In the genomic region with DNA sequence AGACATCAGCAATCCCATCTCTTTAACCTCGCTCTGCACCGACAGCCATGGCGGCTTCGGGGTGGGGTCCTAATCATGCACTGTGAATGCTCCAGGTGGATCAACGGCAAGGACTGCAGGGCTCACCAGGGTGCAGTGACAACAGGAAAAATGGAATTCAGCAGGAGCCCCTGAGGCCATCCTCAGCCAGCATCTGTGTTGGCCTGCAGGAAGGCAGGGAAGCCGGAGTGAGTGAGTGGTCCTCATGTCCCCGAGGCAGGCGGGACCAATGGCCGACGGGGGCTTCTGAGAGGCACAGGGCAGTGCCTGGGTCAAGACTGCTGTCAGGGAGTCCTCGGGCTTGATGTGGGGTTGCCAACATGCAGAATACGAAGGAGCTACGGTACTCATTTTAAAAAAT, we compare ENCODE assay signal across 25 cellular contexts.
DNase-seq lines count a peak whose midpoint lies in the region; ATAC-seq and TF ChIP-seq lines count a peak whose summit lies in the region.
"Had no signal": no experiment of that assay in that cellular context is flagged by ENCODE, and none has a peak within 500 bp of the region (broad histone marks: within the 10 kb centered on the region; RNA-seq: fewer than 3 reads in every experiment).

No MANE protein-coding gene starts in this region.

- peak overlapping the region; percentile 4 for H2BK5ac ChIP-seq in mesenchymal stem cell (ENCODE audit: low read depth, low read length, poor library complexity, severe bottlenecking)

- H2BK15ac ChIP-seq in mesenchymal stem cell (ENCODE audit: low read depth, poor library complexity, severe bottlenecking): no peak overlapping the region

- no peak overlapping the region for H2AK5ac ChIP-seq in mesenchymal stem cell (ENCODE audit: low read length, severe bottlenecking)

- TF ChIP-seq CTCF in adrenal gland (IDR thresholded peaks at IDR 0.05): no peak
- TF ChIP-seq CTCF in stomach (IDR thresholded peaks at IDR 0.05): no peak
- no peak for TF ChIP-seq CTCF in Caco-2 (IDR thresholded peaks at IDR 0.05; ENCODE audit: insufficient read depth in 1 of 2, low read depth in 1 of 2, low read length in 1 of 2, severe bottlenecking in 1 of 2, unreplicated experiment in 1 of 2)
- TF ChIP-seq CTCF in CD4-positive, alpha-beta T cell (IDR thresholded peaks at IDR 0.05): no peak

- no peaks in the 10 kb centered on the region for H3K9me3 Mint-ChIP-seq in Caco-2 (ENCODE audit: unreplicated experiment)
- H3K9me3 Mint-ChIP-seq in CD4-positive, alpha-beta T cell: no peaks in the 10 kb centered on the region
- H3K9me3 Mint-ChIP-seq: activated B cell treated with CpG ODN at 0.5 μM for 24 hours; activated naive CD8-positive, alpha-beta T cell treated with anti-CD3 and anti-CD28 coated beads, Interleukin-2, amount 50 U/mL, for 24 hours; central memory CD8-positive, alpha-beta T cell; T-cell had no signal

- 89 to 99% (median 97%) methylated on average over 12 to 13 of the region's 13 CpGs for WGBS in adrenal gland, 4 donors
- WGBS in mesenchymal stem cell: 97% methylated on average over 13 of the region's 13 CpGs
- WGBS in stomach, 5 donors: 87 to 97% (median 92%) methylated on average over 13 of the region's 13 CpGs

- no peak overlapping the region for H4K8ac ChIP-seq in mesenchymal stem cell (ENCODE audit: low read length)

- H3K36me3 ChIP-seq in adrenal gland (replicated peaks in 1 of 2) (peaks cover 0 to 35% of the 10 kb centered on the region in 2 donors), mesenchymal stem cell (ENCODE audit: control insufficient read depth in 1 of 2, insufficient read depth in 2 of 2, low read depth in 1 of 2, low read length in 2 of 2) (peaks cover 32 to 47% of the 10 kb centered on the region in 2 experiments), stomach (peaks cover 38 to 73% (median 62%) of the 10 kb centered on the region in 4 donors), Caco-2 (ENCODE audit: control insufficient read depth, insufficient read depth, low read length) (no peaks in the 10 kb centered on the region)

- H3K27ac ChIP-seq in adrenal gland (no peak overlapping the region), mesenchymal stem cell (ENCODE audit: low read length, poor library complexity, severe bottlenecking) (no peak overlapping the region), stomach (no peak overlapping the region)
- H3K27ac ChIP-seq in CD4-positive, alpha-beta T cell (ENCODE audit: low read depth, low read length): no peak overlapping the region
- H3K27ac ChIP-seq: SJSA1, skin epidermis had no signal

- H2AFZ ChIP-seq in mesenchymal stem cell (ENCODE audit: low read depth, low read length): no peak overlapping the region

- no peaks in the 10 kb centered on the region for H3K27me3 Mint-ChIP-seq in Caco-2 (ENCODE audit: insufficient read depth, unreplicated experiment)
- H3K27me3 Mint-ChIP-seq in CD4-positive, alpha-beta T cell: no peaks in the 10 kb centered on the region
- H3K27me3 Mint-ChIP-seq: activated B cell treated with CpG ODN at 0.5 μM for 24 hours; activated naive CD8-positive, alpha-beta T cell treated with anti-CD3 and anti-CD28 coated beads, Interleukin-2, amount 50 U/mL, for 24 hours; central memory CD8-positive, alpha-beta T cell; T-cell had no signal

- H3K4me3 ChIP-seq in adrenal gland: no peak overlapping the region
- H3K4me3 ChIP-seq in mesenchymal stem cell (ENCODE audit: insufficient read depth in 1 of 2, low read depth in 1 of 2, low read length in 2 of 2): no peak overlapping the region
- H3K4me3 ChIP-seq in stomach: no peak overlapping the region
- H3K4me3 ChIP-seq in Caco-2 (ENCODE audit: low read depth, low read length): no peak overlapping the region
- H3K4me3 ChIP-seq: dorsolateral prefrontal cortex, K562, SJSA1, skin epidermis had no signal

- POLR2A ChIA-PET in Caco-2 (lab: Charles Lee): no interaction called here
- POLR2A ChIA-PET in CD4-positive, alpha-beta T cell (lab: Charles Lee): no interaction called here

- no TSS peak for BruUV-seq in Caco-2 (replicated peaks; lab: Mats Ljungman, UMichigan)

- TF ChIP-seq POLR2A in adrenal gland (IDR thresholded peaks at IDR 0.05) (no peak), stomach (IDR thresholded peaks at IDR 0.05) (no peak)

- H3K4me1 Mint-ChIP-seq in Caco-2 (ENCODE audit: low read depth, unreplicated experiment): no peaks in the 10 kb centered on the region
- no peaks in the 10 kb centered on the region for H3K4me1 Mint-ChIP-seq in CD4-positive, alpha-beta T cell (ENCODE audit: low read depth)
- H3K4me1 Mint-ChIP-seq: activated B cell treated with CpG ODN at 0.5 μM for 24 hours; activated naive CD8-positive, alpha-beta T cell treated with anti-CD3 and anti-CD28 coated beads, Interleukin-2, amount 50 U/mL, for 24 hours had no signal

- no peaks in the 10 kb centered on the region for H3K27me3 ChIP-seq in adrenal gland
- H3K27me3 ChIP-seq in mesenchymal stem cell (ENCODE audit: control insufficient read depth in 1 of 2, insufficient read depth in 1 of 2, low read length in 2 of 2): no peaks in the 10 kb centered on the region
- H3K27me3 ChIP-seq in stomach: no peaks in the 10 kb centered on the region
- H3K27me3 ChIP-seq in Caco-2 (replicated peaks; ENCODE audit: control insufficient read depth, insufficient read depth, low read length): no peaks in the 10 kb centered on the region
- no peaks in the 10 kb centered on the region for H3K27me3 ChIP-seq in CD4-positive, alpha-beta T cell (ENCODE audit: control insufficient read depth, insufficient read depth, low read length)
- H3K27me3 ChIP-seq: BE2C, dorsolateral prefrontal cortex, SJSA1 had no signal

- no peak overlapping the region for H3K18ac ChIP-seq in mesenchymal stem cell (ENCODE audit: low read depth in 1 of 2, low read length in 2 of 2)

- intact Hi-C loops in adrenal gland (cut with DNase I): no loop called here
- intact Hi-C loops in stomach (cut with DNase I; ENCODE audit: low total_unique reads): no loop called here
- intact Hi-C loops in Caco-2 (cut with micrococcal nuclease; ENCODE audit: unreplicated experiment): no loop called here
- intact Hi-C loops in CD4-positive, alpha-beta T cell (cut with DNase I, micrococcal nuclease): no loop called here

- peaks cover 30% of the 10 kb centered on the region for H3K79me1 ChIP-seq in mesenchymal stem cell (replicated peaks; ENCODE audit: low read length, poor library complexity, severe bottlenecking)

- H3K4me3 Mint-ChIP-seq in Caco-2 (ENCODE audit: unreplicated experiment): no peak overlapping the region
- H3K4me3 Mint-ChIP-seq in CD4-positive, alpha-beta T cell: no peak overlapping the region
- H3K4me3 Mint-ChIP-seq: activated B cell treated with CpG ODN at 0.5 μM for 24 hours; activated naive CD8-positive, alpha-beta T cell treated with anti-CD3 and anti-CD28 coated beads, Interleukin-2, amount 50 U/mL, for 24 hours; central memory CD8-positive, alpha-beta T cell; T-cell had no signal

- H3K4me2 ChIP-seq in mesenchymal stem cell (ENCODE audit: low read length, poor library complexity, severe bottlenecking): no peak overlapping the region

- H3K14ac ChIP-seq in mesenchymal stem cell (ENCODE audit: low read length in 2 of 2): no peak overlapping the region

- no peak overlapping the region for H3K9ac ChIP-seq in mesenchymal stem cell (ENCODE audit: low read length)

- H3K36me3 Mint-ChIP-seq in Caco-2 (ENCODE audit: insufficient read depth, unreplicated experiment): no peaks in the 10 kb centered on the region
- H3K36me3 Mint-ChIP-seq in CD4-positive, alpha-beta T cell (ENCODE audit: low read depth): peaks cover 85% of the 10 kb centered on the region

- no peaks in the 10 kb centered on the region for H3K4me1 ChIP-seq in adrenal gland (replicated peaks in 1 of 2)
- H3K4me1 ChIP-seq in mesenchymal stem cell (ENCODE audit: control insufficient read depth, insufficient read depth, low read depth, low read length): peaks cover 2% of the 10 kb centered on the region
- H3K4me1 ChIP-seq in stomach: peaks cover 3 to 7% (median 5%) of the 10 kb centered on the region in 4 donors
- no peaks in the 10 kb centered on the region for H3K4me1 ChIP-seq in Caco-2
- H3K4me1 ChIP-seq: BE2C, SJSA1 had no signal

- H2BK12ac ChIP-seq in mesenchymal stem cell (ENCODE audit: low read length in 2 of 2): no peak overlapping the region

- no peak overlapping the region for H2BK120ac ChIP-seq in mesenchymal stem cell (ENCODE audit: low read depth, low read length)

- CTCF ChIA-PET in Caco-2 (lab: Charles Lee): no interaction called here
- CTCF ChIA-PET in CD4-positive, alpha-beta T cell (lab: Charles Lee): no interaction called here

- no peak overlapping the region for H4K91ac ChIP-seq in mesenchymal stem cell (ENCODE audit: low read length)

- H3K4ac ChIP-seq in mesenchymal stem cell (ENCODE audit: low read depth in 1 of 2, low read length in 2 of 2): no peak overlapping the region

- H3K23ac ChIP-seq in mesenchymal stem cell (ENCODE audit: low read length in 2 of 2): no peak overlapping the region

- H3K27ac Mint-ChIP-seq in Caco-2 (ENCODE audit: unreplicated experiment): no peak overlapping the region
- H3K27ac Mint-ChIP-seq in CD4-positive, alpha-beta T cell: no peak overlapping the region
- H3K27ac Mint-ChIP-seq: activated B cell treated with CpG ODN at 0.5 μM for 24 hours; activated naive CD8-positive, alpha-beta T cell treated with anti-CD3 and anti-CD28 coated beads, Interleukin-2, amount 50 U/mL, for 24 hours; T-cell had no signal

- peak; percentile 45 for DNase-seq in activated effector memory CD4-positive, alpha-beta T cell treated with anti-CD3 and anti-CD28 coated beads, Interleukin-2, amount 50 U/mL, for 16 hours
- DNase-seq in activated effector memory CD4-positive, alpha-beta T cell treated with Interleukin-2 at 50 U/mL for 16 hours: no peak
- DNase-seq in adrenal gland (peak in 5 of 7 donors; percentile 4 to 35 (median 10)), mesenchymal stem cell (no peak), stomach (peak; percentile 21), Caco-2 (no peak), DMS79 (lab: John Stamatoyannopoulos, UW) (no peak)
- no peak for DNase-seq in CD4-positive, alpha-beta T cell
- DNase-seq: activated B cell treated with CpG ODN at 0.5 μM for 24 hours; activated CD4-positive, alpha-beta T cell treated with anti-CD3 and anti-CD28 coated beads, Interleukin-2, amount 50 U/mL, for 1 hour; activated naive CD8-positive, alpha-beta T cell treated with anti-CD3 and anti-CD28 coated beads, Interleukin-2, amount 50 U/mL, for 24 hours; BE2C; DMS79 treated with DMSO at 0.1 percent for 48 hours; NCI-H1105 treated with DMSO at 0.1 percent for 48 hours; NCI-H2081; NCI-H446; NCI-H82; RPMI8226; stimulated activated CD8-positive, alpha-beta memory T cell treated with anti-CD3 and anti-CD28 coated beads, Interleukin-4, amount 100 ng/mL, for 48 hours; T-cell had no signal

- no peak for ATAC-seq in CD4-positive, alpha-beta T cell (ENCODE audit: poor library complexity)
- ATAC-seq: activated naive CD8-positive, alpha-beta T cell treated with anti-CD3 and anti-CD28 coated beads, Interleukin-2, amount 50 U/mL, for 24 hours; K562; T-cell had no signal

- H3K9me3 ChIP-seq in adrenal gland (replicated peaks in 1 of 3) (no peaks in the 10 kb centered on the region), mesenchymal stem cell (ENCODE audit: control insufficient read depth, low read length) (peaks cover 9% of the 10 kb centered on the region), stomach (peaks cover 0 to 9% (median 3%) of the 10 kb centered on the region in 4 donors), Caco-2 (no peaks in the 10 kb centered on the region)
- H3K9me3 ChIP-seq in CD4-positive, alpha-beta T cell (ENCODE audit: control insufficient read depth, low read length): peaks cover 6% of the 10 kb centered on the region

- no peak for TF ChIP-seq EP300 in stomach (IDR thresholded peaks at IDR 0.05)

Comparison
In these comparisons a context has a peak if more than half of its experiments do, and no peak if none do; other contexts are left out.
1. DNase-seq: peak in activated effector memory CD4-positive, alpha-beta T cell treated with anti-CD3 and anti-CD28 coated beads, Interleukin-2, amount 50 U/mL, for 16 hours (single experiment), adrenal gland (5 of 7) and stomach (single experiment); none in activated effector memory CD4-positive, alpha-beta T cell treated with Interleukin-2 at 50 U/mL for 16 hours (single experiment), mesenchymal stem cell (single experiment), Caco-2 (0 of 2), CD4-positive, alpha-beta T cell (0 of 10) and DMS79 (single experiment).